1 cellular context compared by ENCODE assay signal in the genomic region with DNA sequence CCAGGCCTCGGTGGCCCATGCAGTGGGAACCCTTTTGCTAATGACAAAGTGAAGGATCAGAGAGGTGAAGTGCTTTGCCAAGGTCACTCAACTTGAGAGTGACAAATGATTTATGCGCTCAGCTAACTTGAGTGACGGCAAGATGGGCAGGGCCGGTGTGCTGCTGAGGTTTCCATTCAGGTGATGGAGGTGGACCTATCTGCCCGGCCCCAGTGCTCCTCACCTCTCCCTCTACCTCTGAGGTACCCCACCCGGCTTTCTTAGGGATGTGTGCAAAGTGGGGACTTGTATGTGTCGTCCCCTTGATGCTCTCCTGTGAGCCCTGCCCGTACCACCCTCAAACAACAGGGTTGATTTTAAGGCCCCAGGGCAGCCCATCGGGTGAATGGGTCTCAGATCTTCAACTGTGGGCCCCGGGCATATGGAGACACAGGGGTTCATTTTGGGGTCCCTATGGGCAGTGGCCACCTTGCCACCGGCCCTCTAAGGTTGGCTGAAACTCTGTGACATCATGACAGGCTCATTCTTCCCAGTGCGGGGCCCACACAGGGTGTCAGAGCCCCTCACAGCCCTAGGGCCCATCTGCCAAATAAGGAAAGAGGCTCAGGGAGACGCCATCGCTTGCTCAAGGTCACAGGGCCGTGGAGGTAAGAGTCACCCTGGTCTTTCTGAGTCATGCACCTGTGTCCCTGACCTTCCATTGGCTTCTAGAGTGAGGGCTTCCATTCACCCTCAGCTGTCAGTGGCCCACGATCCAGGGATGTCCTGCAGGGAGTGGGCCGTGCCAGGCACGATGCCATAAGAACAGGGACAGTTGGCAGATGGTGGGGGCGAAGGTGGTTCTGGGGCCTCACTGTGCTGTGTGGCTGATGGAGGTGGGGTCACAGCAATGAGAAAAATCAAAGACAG.
TF ChIP-seq lines count a peak whose summit lies in the region.

No MANE protein-coding gene starts in this region.

TF ChIP-seq in neural cell, 6 proteins besides CTCF, POLR2A, EP300 and RAD21 (continued from another document):
- TF ChIP-seq, protein P1, sequence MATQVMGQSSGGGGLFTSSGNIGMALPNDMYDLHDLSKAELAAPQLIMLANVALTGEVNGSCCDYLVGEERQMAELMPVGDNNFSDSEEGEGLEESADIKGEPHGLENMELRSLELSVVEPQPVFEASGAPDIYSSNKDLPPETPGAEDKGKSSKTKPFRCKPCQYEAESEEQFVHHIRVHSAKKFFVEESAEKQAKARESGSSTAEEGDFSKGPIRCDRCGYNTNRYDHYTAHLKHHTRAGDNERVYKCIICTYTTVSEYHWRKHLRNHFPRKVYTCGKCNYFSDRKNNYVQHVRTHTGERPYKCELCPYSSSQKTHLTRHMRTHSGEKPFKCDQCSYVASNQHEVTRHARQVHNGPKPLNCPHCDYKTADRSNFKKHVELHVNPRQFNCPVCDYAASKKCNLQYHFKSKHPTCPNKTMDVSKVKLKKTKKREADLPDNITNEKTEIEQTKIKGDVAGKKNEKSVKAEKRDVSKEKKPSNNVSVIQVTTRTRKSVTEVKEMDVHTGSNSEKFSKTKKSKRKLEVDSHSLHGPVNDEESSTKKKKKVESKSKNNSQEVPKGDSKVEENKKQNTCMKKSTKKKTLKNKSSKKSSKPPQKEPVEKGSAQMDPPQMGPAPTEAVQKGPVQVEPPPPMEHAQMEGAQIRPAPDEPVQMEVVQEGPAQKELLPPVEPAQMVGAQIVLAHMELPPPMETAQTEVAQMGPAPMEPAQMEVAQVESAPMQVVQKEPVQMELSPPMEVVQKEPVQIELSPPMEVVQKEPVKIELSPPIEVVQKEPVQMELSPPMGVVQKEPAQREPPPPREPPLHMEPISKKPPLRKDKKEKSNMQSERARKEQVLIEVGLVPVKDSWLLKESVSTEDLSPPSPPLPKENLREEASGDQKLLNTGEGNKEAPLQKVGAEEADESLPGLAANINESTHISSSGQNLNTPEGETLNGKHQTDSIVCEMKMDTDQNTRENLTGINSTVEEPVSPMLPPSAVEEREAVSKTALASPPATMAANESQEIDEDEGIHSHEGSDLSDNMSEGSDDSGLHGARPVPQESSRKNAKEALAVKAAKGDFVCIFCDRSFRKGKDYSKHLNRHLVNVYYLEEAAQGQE (IDR thresholded peaks at IDR 0.05; ENCODE audit: borderline replicate concordance), result no peak
